ENCODE assay signal across 9 cellular contexts in genomic region chr17:2211661-2212327, GRCh38.
DNase-seq lines count a peak whose midpoint lies in the region; ATAC-seq and TF ChIP-seq lines count a peak whose summit lies in the region.
"Had no signal": no experiment of that assay in that cellular context is flagged by ENCODE, and none has a peak within 500 bp of the region (broad histone marks: within the 10 kb centered on the region; RNA-seq: fewer than 3 reads in every experiment).

No MANE protein-coding gene starts in this region.

- peak overlapping the region; percentile 62 for H3K27ac Mint-ChIP-seq in activated CD4-positive, alpha-beta memory T cell treated with anti-CD3 and anti-CD28 coated beads for 36 hours
- H3K27ac Mint-ChIP-seq in activated CD4-positive, alpha-beta memory T cell treated with anti-CD3 and anti-CD28 coated beads, Interleukin-2, amount 10 ng/mL, durations not matched to agents 7 days and 5 days, result no peak overlapping the region
- peak overlapping the region; percentile 93 to 97 for H3K27ac Mint-ChIP-seq in T-cell
- H3K27ac Mint-ChIP-seq: stimulated activated naive B cell treated with anti-CD40 and anti-IgM and Interleukin-4, amounts not matched to agents 10 μg/mL and 1 μg/mL and 100 μg/mL, for 72 hours had no signal

- no peaks in the 10 kb centered on the region for H3K9me3 Mint-ChIP-seq in activated CD4-positive, alpha-beta memory T cell treated with anti-CD3 and anti-CD28 coated beads for 36 hours
- no peaks in the 10 kb centered on the region for H3K9me3 Mint-ChIP-seq in activated CD4-positive, alpha-beta memory T cell treated with anti-CD3 and anti-CD28 coated beads, Interleukin-2, amount 10 ng/mL, durations not matched to agents 7 days and 5 days
- H3K9me3 Mint-ChIP-seq in T-cell, result no peaks in the 10 kb centered on the region
- H3K9me3 Mint-ChIP-seq: stimulated activated naive B cell treated with anti-CD40 and anti-IgM and Interleukin-4, amounts not matched to agents 10 μg/mL and 1 μg/mL and 100 μg/mL, for 72 hours had no signal

- H3K27me3 Mint-ChIP-seq in activated CD4-positive, alpha-beta memory T cell treated with anti-CD3 and anti-CD28 coated beads for 36 hours, result no peaks in the 10 kb centered on the region
- H3K27me3 Mint-ChIP-seq in activated CD4-positive, alpha-beta memory T cell treated with anti-CD3 and anti-CD28 coated beads, Interleukin-2, amount 10 ng/mL, durations not matched to agents 7 days and 5 days, result no peaks in the 10 kb centered on the region
- H3K27me3 Mint-ChIP-seq in T-cell, result no peaks in the 10 kb centered on the region
- H3K27me3 Mint-ChIP-seq: stimulated activated naive B cell treated with anti-CD40 and anti-IgM and Interleukin-4, amounts not matched to agents 10 μg/mL and 1 μg/mL and 100 μg/mL, for 72 hours had no signal

- ATAC-seq in T-cell (replicated peaks in 1 of 4) (no peak), foreskin keratinocyte (peak; percentile 33), HG02981 (IDR thresholded peaks at IDR 0.05; ENCODE audit: unreplicated experiment) (no peak), HG03442 (IDR thresholded peaks at IDR 0.05; ENCODE audit: unreplicated experiment) (no peak), HG03520 (IDR thresholded peaks at IDR 0.05; ENCODE audit: unreplicated experiment) (no peak)
- ATAC-seq: stimulated activated naive B cell treated with anti-CD40 and anti-IgM and Interleukin-4, amounts not matched to agents 10 μg/mL and 1 μg/mL and 100 μg/mL, for 72 hours had no signal

- peaks cover 2% of the 10 kb centered on the region for H3K36me3 Mint-ChIP-seq in activated CD4-positive, alpha-beta memory T cell treated with anti-CD3 and anti-CD28 coated beads for 36 hours
- peaks cover 32% of the 10 kb centered on the region for H3K36me3 Mint-ChIP-seq in activated CD4-positive, alpha-beta memory T cell treated with anti-CD3 and anti-CD28 coated beads, Interleukin-2, amount 10 ng/mL, durations not matched to agents 7 days and 5 days (ENCODE audit: low read depth)
- peaks cover 3% of the 10 kb centered on the region for H3K36me3 Mint-ChIP-seq in T-cell

- POLR2A ChIA-PET in activated CD4-positive, alpha-beta memory T cell treated with anti-CD3 and anti-CD28 coated beads for 36 hours (lab: Charles Lee), result no interaction called here
- POLR2A ChIA-PET in activated CD4-positive, alpha-beta memory T cell treated with anti-CD3 and anti-CD28 coated beads, Interleukin-2, amount 10 ng/mL, durations not matched to agents 7 days and 5 days (lab: Charles Lee), result no interaction called here
- POLR2A ChIA-PET in T-cell (lab: Charles Lee), result no interaction called here

- H3K4me1 ChIP-seq in foreskin keratinocyte, result peaks cover 16% of the 10 kb centered on the region
- H3K4me1 ChIP-seq in spleen, result peaks cover 27 to 58% (median 39%) of the 10 kb centered on the region in 6 donors

- TF ChIP-seq CTCF in foreskin keratinocyte (conservative IDR thresholded peaks at IDR 0.05) (no peak), spleen (IDR thresholded peaks at IDR 0.05 in 8 of 11, conservative IDR thresholded peaks at IDR 0.05 in 3 of 11) (no peak)

- peaks cover 0 to 15% (median 0%) of the 10 kb centered on the region in 6 donors for H3K36me3 ChIP-seq in spleen

- intact Hi-C loops in activated CD4-positive, alpha-beta memory T cell treated with anti-CD3 and anti-CD28 coated beads for 36 hours (cut with micrococcal nuclease), result no loop called here
- intact Hi-C loops in spleen (cut with DNase I; ENCODE audit: low total_unique reads), result no loop called here

- CTCF ChIA-PET in activated CD4-positive, alpha-beta memory T cell treated with anti-CD3 and anti-CD28 coated beads for 36 hours (lab: Charles Lee), result no interaction called here
- CTCF ChIA-PET in activated CD4-positive, alpha-beta memory T cell treated with anti-CD3 and anti-CD28 coated beads, Interleukin-2, amount 10 ng/mL, durations not matched to agents 7 days and 5 days (lab: Charles Lee), result interaction anchor here (1.9 kb wide), 1 partner anchor 9 kb away, joined by 4 read pairs; no protein-coding TSS in a partner anchor
- CTCF ChIA-PET in T-cell (lab: Charles Lee), result interaction anchor here (0.6 to 1.5 kb wide), 2 partner anchors 12 to 232 kb away, joined by 4 to 6 read pairs; no protein-coding TSS in a partner anchor

- peaks cover 53% of the 10 kb centered on the region for H3K4me1 Mint-ChIP-seq in activated CD4-positive, alpha-beta memory T cell treated with anti-CD3 and anti-CD28 coated beads for 36 hours (ENCODE audit: low read depth)
- H3K4me1 Mint-ChIP-seq in activated CD4-positive, alpha-beta memory T cell treated with anti-CD3 and anti-CD28 coated beads, Interleukin-2, amount 10 ng/mL, durations not matched to agents 7 days and 5 days, result peaks cover 53% of the 10 kb centered on the region
- H3K4me1 Mint-ChIP-seq in T-cell, result peaks cover 57 to 61% (median 59%) of the 10 kb centered on the region in 3 donors

- TF ChIP-seq POLR2A in spleen (IDR thresholded peaks at IDR 0.05), result no peak

- H3K27me3 ChIP-seq in foreskin keratinocyte, result no peaks in the 10 kb centered on the region
- no peaks in the 10 kb centered on the region for H3K27me3 ChIP-seq in spleen (replicated peaks in 1 of 7)

- no peak for DNase-seq in activated CD4-positive, alpha-beta memory T cell treated with anti-CD3 and anti-CD28 coated beads for 36 hours
- DNase-seq in activated CD4-positive, alpha-beta memory T cell treated with anti-CD3 and anti-CD28 coated beads, Interleukin-2, amount 10 ng/mL, durations not matched to agents 7 days and 5 days, result no peak
- DNase-seq in T-cell (no peak), foreskin keratinocyte (no peak), spleen (no peak)
- DNase-seq: stimulated activated naive B cell treated with anti-CD40 and anti-IgM and Interleukin-4, amounts not matched to agents 10 μg/mL and 1 μg/mL and 100 μg/mL, for 72 hours had no signal

- no peaks in the 10 kb centered on the region for H3K9me3 ChIP-seq in spleen

- H3K4me3 ChIP-seq in spleen, result no peak overlapping the region

- H3K4me3 Mint-ChIP-seq in activated CD4-positive, alpha-beta memory T cell treated with anti-CD3 and anti-CD28 coated beads for 36 hours, result no peak overlapping the region
- no peak overlapping the region for H3K4me3 Mint-ChIP-seq in activated CD4-positive, alpha-beta memory T cell treated with anti-CD3 and anti-CD28 coated beads, Interleukin-2, amount 10 ng/mL, durations not matched to agents 7 days and 5 days
- peak overlapping the region in 1 of 3 donors; percentile 50 for H3K4me3 Mint-ChIP-seq in T-cell
- H3K4me3 Mint-ChIP-seq: stimulated activated naive B cell treated with anti-CD40 and anti-IgM and Interleukin-4, amounts not matched to agents 10 μg/mL and 1 μg/mL and 100 μg/mL, for 72 hours had no signal

- peak overlapping the region; percentile 49 for H3K27ac ChIP-seq in foreskin keratinocyte
- H3K27ac ChIP-seq in spleen, result peak overlapping the region in 6 of 8 donors; percentile 85 to 91 (median 88)

- 86 to 93% (median 88%) methylated on average over 5 of the region's 5 CpGs for WGBS in spleen, 5 donors
